In genomic region chr6:166866839-166867637, GRCh38 we compare ENCODE assay signal across 16 cellular contexts.
"Had no signal": no experiment of that assay in that cellular context is flagged by ENCODE, and none has a peak within 500 bp of the region (broad histone marks: within the 10 kb centered on the region; RNA-seq: fewer than 3 reads in every experiment).

No MANE protein-coding gene starts in this region.

- ATAC-seq: activated CD8-positive, alpha-beta T cell treated with anti-CD3 and anti-CD28 coated beads, Interleukin-2, amount 10 ng/mL, durations not matched to agents 7 days and 5 days; right cardiac atrium; stimulated activated naive B cell treated with anti-CD40 and anti-IgM and Interleukin-4, amounts not matched to agents 10 μg/mL and 1 μg/mL and 100 μg/mL, for 72 hours had no signal

- DNase-seq: activated CD4-positive, alpha-beta T cell treated with anti-CD3 and anti-CD28 coated beads, Interleukin-2, amount 10 ng/mL, durations not matched to agents 24 days and 14 days; activated CD4-positive, CD25-positive, alpha-beta regulatory T cell; activated CD8-positive, alpha-beta T cell treated with anti-CD3 and anti-CD28 coated beads, Interleukin-2, amount 10 ng/mL, durations not matched to agents 7 days and 5 days; activated gamma-delta T cell treated with Interleukin-2 at 50 U/mL for 16 hours; activated naive CD8-positive, alpha-beta T cell treated with anti-CD3 and anti-CD28 coated beads, Interleukin-2, amount 10 ng/mL, durations not matched to agents 7 days and 5 days; aorta; esophagus squamous epithelium; glutamatergic neuron; kidney glomerular epithelial cell; mesendoderm; right cardiac atrium; stimulated activated CD4-positive, alpha-beta T cell treated with anti-CD3 and anti-CD28 coated beads, Interleukin-15, amount 100 ng/mL, for 24 hours; stimulated activated CD4-positive, alpha-beta T cell treated with anti-CD3 and anti-CD28 coated beads, Interleukin-4, amount 100 ng/mL, for 1 hour; stimulated activated naive B cell treated with anti-CD40 and anti-IgM and Interleukin-4, amounts not matched to agents 10 μg/mL and 1 μg/mL and 100 μg/mL, for 72 hours; trophoblast cell had no signal

- H3K27ac ChIP-seq: esophagus squamous epithelium, skin epidermis had no signal
